8 cellular contexts compared by ENCODE assay signal in genomic region chr2:177254433-177255226, GRCh38. TPM values are rescaled to one million over a fixed set of nuclear protein-coding genes. Genes with fewer than 3 reads are reported as not detected.
A peak's percentile ranks its signal among the peaks of the same experiment; 100 is the strongest.
DNase-seq lines count a peak whose midpoint lies in the region; ATAC-seq and TF ChIP-seq lines count a peak whose summit lies in the region.

No MANE protein-coding gene starts in this region.

- CTCF ChIA-PET in activated CD8-positive, alpha-beta memory T cell treated with anti-CD3 and anti-CD28 coated beads, Interleukin-2, amount 10 ng/mL, durations not matched to agents 7 days and 5 days (lab: Charles Lee): interaction anchor here (1.4 to 4.3 kb wide), 4 partner anchors 9 to 90 kb away, joined by 6 to 27 read pairs (median 10); partner anchors contain the start of gene NFE2L2

- H3K27me3 ChIP-seq in dorsolateral prefrontal cortex (no peaks in the 10 kb centered on the region), mucosa of rectum (ENCODE audit: control insufficient read depth in 2 of 2, insufficient read depth in 2 of 2, low read length in 2 of 2) (no peaks in the 10 kb centered on the region)

- H3K36me3 ChIP-seq in mucosa of rectum (ENCODE audit: control insufficient read depth in 2 of 2, insufficient read depth in 2 of 2, low read length in 2 of 2): peaks cover 0 to 2% of the 10 kb centered on the region in 2 donors

- no peaks in the 10 kb centered on the region for H3K9me3 Mint-ChIP-seq in activated CD8-positive, alpha-beta memory T cell treated with anti-CD3 and anti-CD28 coated beads, Interleukin-2, amount 10 ng/mL, durations not matched to agents 7 days and 5 days (ENCODE audit: low read depth)

- no peak for DNase-seq in GM10266 (ENCODE audit: extremely low spot score)
- DNase-seq in NCI-H82 (lab: John Stamatoyannopoulos, UW): peak; percentile 84
- DNase-seq in dorsolateral prefrontal cortex: peak in 5 of 10 donors; percentile 41 to 54 (median 52)
- DNase-seq in NCI-H2171 (lab: John Stamatoyannopoulos, UW): no peak
- no peak for DNase-seq in activated CD8-positive, alpha-beta memory T cell treated with anti-CD3 and anti-CD28 coated beads, Interleukin-2, amount 10 ng/mL, durations not matched to agents 7 days and 5 days
- no peak for DNase-seq in activated CD4-positive, CD25-positive, alpha-beta regulatory T cell (lab: John Stamatoyannopoulos, UW)

- no peaks in the 10 kb centered on the region for H3K9me3 ChIP-seq in mucosa of rectum (ENCODE audit: control insufficient read depth in 2 of 2, low read length in 2 of 2)

- intact Hi-C loops in dorsolateral prefrontal cortex (cut with DNase I): no loop called here

- H3K27ac ChIP-seq in dorsolateral prefrontal cortex: peak overlapping the region in 46 of 59 donors; percentile 1 to 80 (median 52)
- H3K27ac ChIP-seq in mucosa of rectum (ENCODE audit: low read depth in 2 of 2, low read length in 2 of 2): peak overlapping the region; percentile 18 to 46

- peaks cover 48 to 58% of the 10 kb centered on the region in 2 donors for H3K4me1 ChIP-seq in mucosa of rectum (ENCODE audit: control insufficient read depth in 2 of 2, insufficient read depth in 2 of 2, low read length in 2 of 2)

- no peak for ATAC-seq in activated CD8-positive, alpha-beta memory T cell treated with anti-CD3 and anti-CD28 coated beads, Interleukin-2, amount 10 ng/mL, durations not matched to agents 7 days and 5 days
- ATAC-seq in HG03135 (IDR thresholded peaks at IDR 0.05; ENCODE audit: unreplicated experiment): no peak

- TF ChIP-seq CTCF in GM10266 (IDR thresholded peaks at IDR 0.05; ENCODE audit: control insufficient read depth, insufficient read depth, low read depth, missing control alignments) (peak; percentile 29), dorsolateral prefrontal cortex (IDR thresholded peaks at IDR 0.05 in 54 of 56, conservative IDR thresholded peaks at IDR 0.05 in 2 of 56; ENCODE audit: low read depth in 1 of 56, partially characterized antibody in 56 of 56) (peak in 45 of 56 donors; percentile 17 to 65 (median 42))

- H3K4me3 Mint-ChIP-seq in activated CD8-positive, alpha-beta memory T cell treated with anti-CD3 and anti-CD28 coated beads, Interleukin-2, amount 10 ng/mL, durations not matched to agents 7 days and 5 days: no peak overlapping the region

- H3K27ac Mint-ChIP-seq in activated CD8-positive, alpha-beta memory T cell treated with anti-CD3 and anti-CD28 coated beads, Interleukin-2, amount 10 ng/mL, durations not matched to agents 7 days and 5 days: no peak overlapping the region

- H3K4me1 Mint-ChIP-seq in activated CD8-positive, alpha-beta memory T cell treated with anti-CD3 and anti-CD28 coated beads, Interleukin-2, amount 10 ng/mL, durations not matched to agents 7 days and 5 days: peaks cover 86% of the 10 kb centered on the region

- H3K4me3 ChIP-seq in dorsolateral prefrontal cortex: peak overlapping the region in 12 of 59 donors; percentile 1 to 26 (median 10)
- H3K4me3 ChIP-seq in mucosa of rectum (ENCODE audit: low read length in 2 of 2): peak overlapping the region in 1 of 2 donors; percentile 16

- H3K36me3 Mint-ChIP-seq in activated CD8-positive, alpha-beta memory T cell treated with anti-CD3 and anti-CD28 coated beads, Interleukin-2, amount 10 ng/mL, durations not matched to agents 7 days and 5 days: peaks cover 55% of the 10 kb centered on the region

- H3K9ac ChIP-seq in mucosa of rectum (ENCODE audit: low read depth in 1 of 2, low read length in 2 of 2): no peak overlapping the region

- no peaks in the 10 kb centered on the region for H3K27me3 Mint-ChIP-seq in activated CD8-positive, alpha-beta memory T cell treated with anti-CD3 and anti-CD28 coated beads, Interleukin-2, amount 10 ng/mL, durations not matched to agents 7 days and 5 days

RNA-seq across cellular contexts. Expression of gene NFE2L2, which starts 9.9 kb away (rescaled TPM):
- 100 to 1,000 TPM in 7 of 120 experiments, 10 to 100 TPM in 113; 41.4 to 116 (median 63.8) TPM for total RNA-seq in dorsolateral prefrontal cortex
- total RNA-seq in activated CD8-positive, alpha-beta memory T cell treated with anti-CD3 and anti-CD28 coated beads, Interleukin-2, amount 10 ng/mL, durations not matched to agents 7 days and 5 days: 10 to 100 TPM; 56.5 to 58.9 TPM

RNA-seq across cellular contexts. Expression of gene HNRNPA3, which starts 42.0 kb away (rescaled TPM):
- total RNA-seq in dorsolateral prefrontal cortex: 100 to 1,000 TPM; 105 to 187 (median 137) TPM
- total RNA-seq in activated CD8-positive, alpha-beta memory T cell treated with anti-CD3 and anti-CD28 coated beads, Interleukin-2, amount 10 ng/mL, durations not matched to agents 7 days and 5 days: 100 to 1,000 TPM; 298 to 320 TPM
